ENCODE assay signal across 14 cellular contexts in genomic region chr1:234589854-234590620, GRCh38. TPM values are rescaled to one million over a fixed set of nuclear protein-coding genes. Genes with fewer than 3 reads are reported as not detected.
DNase-seq lines count a peak whose midpoint lies in the region; ATAC-seq, FAIRE-seq and TF ChIP-seq lines count a peak whose summit lies in the region.
"Had no signal": no experiment of that assay in that cellular context is flagged by ENCODE, and none has a peak within 500 bp of the region (broad histone marks: within the 10 kb centered on the region; RNA-seq: fewer than 3 reads in every experiment).

No MANE protein-coding gene starts in this region.

- peak overlapping the region; percentile 44 for H3K27ac ChIP-seq in RWPE2 (ENCODE audit: poor library complexity, severe bottlenecking)

- intact Hi-C loops in posterior vena cava (cut with DNase I): loop anchor here (5.0 to 10.0 kb wide), 2 partner anchors 83 to 85 kb away; no protein-coding TSS in a partner anchor

- no peak for DNase-seq in D721Med (ENCODE audit: insufficient read length, low spot score)
- no peak for DNase-seq in RWPE2 (ENCODE audit: low spot score)
- peak; percentile 50 for DNase-seq in fibroblast of the aortic adventitia (ENCODE audit: low read depth)
- DNase-seq in pons (ENCODE audit: low spot score): peak; percentile 34
- DNase-seq in NCI-H2107 (lab: John Stamatoyannopoulos, UW): no peak
- DNase-seq in posterior vena cava (ENCODE audit: low spot score): no peak
- no peak for DNase-seq in hepatic stellate cell (ENCODE audit: low spot score)
- DNase-seq: activated T-cell treated with anti-CD3 and anti-CD28 coated beads, Interleukin-2, amount 50 U/mL, for 24 hours; CD4-positive, CD25-positive, alpha-beta regulatory T cell; PC-3 had no signal

- no peaks in the 10 kb centered on the region for H3K9me3 ChIP-seq in RWPE2 (ENCODE audit: severe bottlenecking)

- peaks cover 9% of the 10 kb centered on the region for H3K4me1 ChIP-seq in RWPE2 (ENCODE audit: insufficient read depth, poor library complexity, severe bottlenecking)

- TF ChIP-seq CTCF in D721Med (IDR thresholded peaks at IDR 0.05; ENCODE audit: insufficient read depth, missing control alignments): no peak
- TF ChIP-seq CTCF in RWPE2 (IDR thresholded peaks at IDR 0.05; ENCODE audit: poor library complexity, severe bottlenecking): no peak
- no peak for TF ChIP-seq CTCF in fibroblast of the aortic adventitia (IDR thresholded peaks at IDR 0.05; ENCODE audit: insufficient read depth, low read length)

- no peak overlapping the region for H3K4me3 ChIP-seq in RWPE2 (ENCODE audit: severe bottlenecking)
- no peak overlapping the region for H3K4me3 ChIP-seq in fibroblast of the aortic adventitia (ENCODE audit: low read depth, low read length)
- H3K4me3 ChIP-seq: GM12878 had no signal

- ATAC-seq in RWPE2 (ENCODE audit: low read depth) (peak; percentile 49), GM21717 (IDR thresholded peaks at IDR 0.05; ENCODE audit: unreplicated experiment) (no peak)
- ATAC-seq: GM12878, PC-3, sciatic nerve had no signal

- no peaks in the 10 kb centered on the region for H3K27me3 ChIP-seq in RWPE2 (ENCODE audit: insufficient read depth, poor library complexity, severe bottlenecking)

- no peaks in the 10 kb centered on the region for H3K36me3 ChIP-seq in RWPE2 (ENCODE audit: low read depth)

- FAIRE-seq in D721Med (lab: Jason Lieb, UNC): peak; percentile 80
- FAIRE-seq: frontal cortex, GM12878 had no signal

RNA-seq across cellular contexts. Expression of gene IRF2BP2, which starts 19.9 kb away (rescaled TPM):
- total RNA-seq in fibroblast of the aortic adventitia (ENCODE audit: low replicate concordance) (62.9 and 79.4 TPM in 2 replicates), posterior vena cava (10 to 100 TPM; 72.1 to 86.2 TPM)

Comparison
In these comparisons a context has a peak if more than half of its experiments do, and no peak if none do; other contexts are left out.
1. DNase-seq: peak in fibroblast of the aortic adventitia (single experiment) and pons (single experiment); none in D721Med (single experiment), RWPE2 (single experiment), NCI-H2107 (single experiment), posterior vena cava (single experiment) and hepatic stellate cell (single experiment).